11 cellular contexts compared by ENCODE assay signal in genomic region chr14:65850429-65851145, GRCh38.
DNase-seq lines count a peak whose midpoint lies in the region; FAIRE-seq and TF ChIP-seq lines count a peak whose summit lies in the region.
"Had no signal": no experiment of that assay in that cellular context is flagged by ENCODE, and none has a peak within 500 bp of the region (broad histone marks: within the 10 kb centered on the region; RNA-seq: fewer than 3 reads in every experiment).

No MANE protein-coding gene starts in this region.

- peak overlapping the region; percentile 92 for H3K27ac Mint-ChIP-seq in activated CD4-positive, alpha-beta T cell treated with anti-CD3 and anti-CD28 coated beads, Interleukin-2, amount 10 ng/mL, durations not matched to agents 7 days and 5 days

- H3K27me3 Mint-ChIP-seq in activated CD4-positive, alpha-beta T cell treated with anti-CD3 and anti-CD28 coated beads, Interleukin-2, amount 10 ng/mL, durations not matched to agents 7 days and 5 days = no peaks in the 10 kb centered on the region

- H3K4me1 Mint-ChIP-seq in activated CD4-positive, alpha-beta T cell treated with anti-CD3 and anti-CD28 coated beads, Interleukin-2, amount 10 ng/mL, durations not matched to agents 7 days and 5 days = peaks cover 70% of the 10 kb centered on the region

- FAIRE-seq in HTR-8/SVneo (lab: Jason Lieb, UNC) = no peak

- intact Hi-C loops in tibial artery (cut with DNase I; ENCODE audit: low total_unique reads) = no loop called here

- H3K27ac ChIP-seq in effector memory CD4-positive, alpha-beta T cell (ENCODE audit: insufficient read depth, low read length, poor library complexity, severe bottlenecking) = peak overlapping the region; percentile 48
- no peak overlapping the region for H3K27ac ChIP-seq in tibial artery
- H3K27ac ChIP-seq: ovary, WERI-Rb-1 had no signal

- no peaks in the 10 kb centered on the region for H3K27me3 ChIP-seq in effector memory CD4-positive, alpha-beta T cell (replicated peaks; ENCODE audit: control insufficient read depth, insufficient read depth, low read length, poor library complexity, severe bottlenecking)
- no peaks in the 10 kb centered on the region for H3K27me3 ChIP-seq in tibial artery
- H3K27me3 ChIP-seq: ovary had no signal

- H3K4me3 ChIP-seq in effector memory CD4-positive, alpha-beta T cell (ENCODE audit: insufficient read depth, low read depth, low read length, poor library complexity, severe bottlenecking) = no peak overlapping the region
- no peak overlapping the region for H3K4me3 ChIP-seq in tibial artery
- H3K4me3 ChIP-seq: ovary had no signal

- peaks cover 55% of the 10 kb centered on the region for H3K36me3 Mint-ChIP-seq in activated CD4-positive, alpha-beta T cell treated with anti-CD3 and anti-CD28 coated beads, Interleukin-2, amount 10 ng/mL, durations not matched to agents 7 days and 5 days (ENCODE audit: low read depth)

- peaks cover 56% of the 10 kb centered on the region for H3K4me1 ChIP-seq in effector memory CD4-positive, alpha-beta T cell (ENCODE audit: control insufficient read depth, insufficient read depth, low read length, poor library complexity, severe bottlenecking)
- H3K4me1 ChIP-seq in tibial artery = no peaks in the 10 kb centered on the region

- H3K9me3 ChIP-seq in effector memory CD4-positive, alpha-beta T cell (ENCODE audit: control insufficient read depth, low read length) = no peaks in the 10 kb centered on the region
- H3K9me3 ChIP-seq in tibial artery = no peaks in the 10 kb centered on the region
- H3K9me3 ChIP-seq: ovary had no signal

- TF ChIP-seq CTCF in tibial artery (IDR thresholded peaks at IDR 0.05) = no peak

- CTCF ChIA-PET in activated CD4-positive, alpha-beta T cell treated with anti-CD3 and anti-CD28 coated beads, Interleukin-2, amount 10 ng/mL, durations not matched to agents 7 days and 5 days (lab: Charles Lee) = interaction anchor here (0.6 to 1.0 kb wide), 2 partner anchors 16 to 89 kb away, joined by 3 to 6 read pairs; no protein-coding TSS in a partner anchor

- POLR2A ChIA-PET in activated CD4-positive, alpha-beta T cell treated with anti-CD3 and anti-CD28 coated beads, Interleukin-2, amount 10 ng/mL, durations not matched to agents 7 days and 5 days (lab: Charles Lee) = no interaction called here

- DNase-seq in NCI-H1417 (lab: John Stamatoyannopoulos, UW) = peak in 2 of 3 experiments; percentile 42 to 44
- DNase-seq in NCI-H1417 treated with DMSO at 0.1 percent for 48 hours (lab: John Stamatoyannopoulos, UW) = no peak
- peak; percentile 76 for DNase-seq in activated CD4-positive, alpha-beta T cell treated with anti-CD3 and anti-CD28 coated beads, Interleukin-2, amount 10 ng/mL, durations not matched to agents 7 days and 5 days
- peak; percentile 18 to 36 (median 31) for DNase-seq in effector memory CD4-positive, alpha-beta T cell
- DNase-seq in stimulated activated naive CD4-positive, alpha-beta T cell (lab: John Stamatoyannopoulos, UW) = peak; percentile 20 to 65 (median 42)
- DNase-seq in tibial artery = no peak
- DNase-seq in HTR-8/SVneo (ENCODE audit: insufficient read length, low spot score) = no peak
- no peak for DNase-seq in NOMO-1 (lab: John Stamatoyannopoulos, UW; ENCODE audit: unreplicated experiment in 2 of 2)
- DNase-seq: 8988T, ovary had no signal

- no peaks in the 10 kb centered on the region for H3K36me3 ChIP-seq in effector memory CD4-positive, alpha-beta T cell (ENCODE audit: control insufficient read depth, insufficient read depth, low read length)
- H3K36me3 ChIP-seq in tibial artery = no peaks in the 10 kb centered on the region
- H3K36me3 ChIP-seq: ovary, WERI-Rb-1 had no signal

- peak overlapping the region; percentile 28 for H3K4me3 Mint-ChIP-seq in activated CD4-positive, alpha-beta T cell treated with anti-CD3 and anti-CD28 coated beads, Interleukin-2, amount 10 ng/mL, durations not matched to agents 7 days and 5 days

- H3K9me3 Mint-ChIP-seq in activated CD4-positive, alpha-beta T cell treated with anti-CD3 and anti-CD28 coated beads, Interleukin-2, amount 10 ng/mL, durations not matched to agents 7 days and 5 days = peaks cover 43% of the 10 kb centered on the region

Comparison
In these comparisons a context has a peak if more than half of its experiments do, and no peak if none do; other contexts are left out.
1. DNase-seq: peak in NCI-H1417 (2 of 3), activated CD4-positive, alpha-beta T cell treated with anti-CD3 and anti-CD28 coated beads, Interleukin-2, amount 10 ng/mL, durations not matched to agents 7 days and 5 days (single experiment), effector memory CD4-positive, alpha-beta T cell (3 of 3) and stimulated activated naive CD4-positive, alpha-beta T cell (6 of 6); none in NCI-H1417 treated with DMSO at 0.1 percent for 48 hours (single experiment), tibial artery (0 of 2), HTR-8/SVneo (single experiment) and NOMO-1 (0 of 2).